ENCODE assay signal across 8 cellular contexts in genomic region chr7:64888901-64889685, GRCh38.
DNase-seq lines count a peak whose midpoint lies in the region; ATAC-seq and TF ChIP-seq lines count a peak whose summit lies in the region.

No MANE protein-coding gene starts in this region.

- DNase-seq in EH (ENCODE audit: low read depth), result peak; percentile 13
- peak; percentile 23 for DNase-seq in SW480 (ENCODE audit: low spot score)
- no peak for DNase-seq in fibroblast of pulmonary artery (ENCODE audit: low read depth)
- no peak for DNase-seq in NCI-H510A treated with DMSO at 0.1 percent for 48 hours (lab: John Stamatoyannopoulos, UW)
- DNase-seq in RPMI8226, result no peak
- DNase-seq in SW 1271 (lab: John Stamatoyannopoulos, UW), result no peak

- peaks cover 86% of the 10 kb centered on the region for H3K27me3 Mint-ChIP-seq in nephron (ENCODE audit: low read depth)

- H3K9me3 Mint-ChIP-seq in nephron, result peaks cover 6% of the 10 kb centered on the region

- no peaks in the 10 kb centered on the region for H3K36me3 Mint-ChIP-seq in nephron (ENCODE audit: low read depth)

- H3K4me1 Mint-ChIP-seq in nephron, result peaks cover 6% of the 10 kb centered on the region

- ATAC-seq in HG02938 (IDR thresholded peaks at IDR 0.05; ENCODE audit: unreplicated experiment), result no peak

- peak overlapping the region; percentile 47 for H3K4me3 ChIP-seq in fibroblast of pulmonary artery (replicated peaks; ENCODE audit: low read depth, low read length)

- TF ChIP-seq CTCF in fibroblast of pulmonary artery (IDR thresholded peaks at IDR 0.05; ENCODE audit: low read length, missing control alignments), result no peak
- TF ChIP-seq CTCF in nephron (IDR thresholded peaks at IDR 0.05; ENCODE audit: unreplicated experiment in 3 of 3), result no peak

- H3K4me3 Mint-ChIP-seq in nephron, result peak overlapping the region; percentile 78 to 83 (median 82)

- H3K27ac Mint-ChIP-seq in nephron, result no peak overlapping the region

Comparison
In these comparisons a context has a peak if more than half of its experiments do, and no peak if none do; other contexts are left out.
1. DNase-seq: peak in EH (single experiment) and SW480 (single experiment); none in fibroblast of pulmonary artery (single experiment), NCI-H510A treated with DMSO at 0.1 percent for 48 hours (single experiment), RPMI8226 (single experiment) and SW 1271 (0 of 2).